In genomic region chr22:17845340-17845739, GRCh38 we compare ENCODE assay signal across 21 cellular contexts.
DNase-seq lines count a peak whose midpoint lies in the region; ATAC-seq, FAIRE-seq and TF ChIP-seq lines count a peak whose summit lies in the region.
"Had no signal": no experiment of that assay in that cellular context is flagged by ENCODE, and none has a peak within 500 bp of the region (broad histone marks: within the 10 kb centered on the region; RNA-seq: fewer than 3 reads in every experiment).

No MANE protein-coding gene starts in this region.

- TF ChIP-seq CTCF in left ventricle myocardium inferior (IDR thresholded peaks at IDR 0.05; ENCODE audit: borderline replicate concordance): no peak
- TF ChIP-seq CTCF in psoas muscle (IDR thresholded peaks at IDR 0.05): no peak

- no peak for FAIRE-seq in RCC 7860 (lab: Jason Lieb, UNC)
- FAIRE-seq: colon, G401.6, GM19239, HepG2 had no signal

- H3K27ac ChIP-seq in left ventricle myocardium inferior (replicated peaks) (peak overlapping the region; percentile 78), psoas muscle (peak overlapping the region; percentile 83), urinary bladder (ENCODE audit: low read depth) (peak overlapping the region; percentile 3)

- WGBS in psoas muscle, 3 donors: 66 to 77% (median 73%) methylated on average over 7 of the region's 7 CpGs
- WGBS in urinary bladder: 72% methylated on average over 7 of the region's 7 CpGs

- DNase-seq in left ventricle myocardium inferior (no peak), Right ventricle myocardium superior (no peak), psoas muscle (no peak), RCC 7860 (ENCODE audit: low spot score) (no peak)
- DNase-seq: activated CD4-positive, alpha-beta T cell treated with anti-CD3 and anti-CD28 coated beads for 48 hours; CD8-positive, alpha-beta memory T cell; MV-4-11; NCI-H446 treated with DMSO at 0.1 percent for 48 hours; stimulated activated CD4-positive, alpha-beta T cell treated with anti-CD3 and anti-CD28 coated beads, Interleukin-4, amount 100 ng/mL, for 4 hours; stimulated activated naive CD4-positive, alpha-beta T cell; T-helper 2 cell had no signal

- H3K36me3 ChIP-seq in left ventricle myocardium inferior (peaks cover 15% of the 10 kb centered on the region), psoas muscle (ENCODE audit: insufficient read depth in 1 of 2, low read depth in 1 of 2) (peaks cover 0 to 14% of the 10 kb centered on the region in 2 donors), urinary bladder (ENCODE audit: insufficient read depth) (no peaks in the 10 kb centered on the region)

- ATAC-seq in Right ventricle myocardium superior (ENCODE audit: poor library complexity): no peak
- peak; percentile 79 for ATAC-seq in esophagus mucosa
- ATAC-seq in psoas muscle: peak in 1 of 4 donors; percentile 17
- no peak for ATAC-seq in HG03280 (IDR thresholded peaks at IDR 0.05; ENCODE audit: unreplicated experiment)
- ATAC-seq in HG03159 (IDR thresholded peaks at IDR 0.05; ENCODE audit: unreplicated experiment): no peak
- ATAC-seq: HepG2, Panc1 had no signal

- H3K4me3 ChIP-seq in left ventricle myocardium inferior (no peak overlapping the region), psoas muscle (no peak overlapping the region), urinary bladder (ENCODE audit: low read depth, low read length) (no peak overlapping the region)
- H3K4me3 ChIP-seq: adrenal gland had no signal

- intact Hi-C loops in left ventricle myocardium inferior (cut with micrococcal nuclease): no loop called here
- intact Hi-C loops in Right ventricle myocardium superior (cut with DNase I): no loop called here
- intact Hi-C loops in psoas muscle (cut with DNase I): no loop called here

- H3K4me1 ChIP-seq in left ventricle myocardium inferior: peaks cover 76% of the 10 kb centered on the region
- H3K4me1 ChIP-seq in psoas muscle: peaks cover 33% of the 10 kb centered on the region
- no peaks in the 10 kb centered on the region for H3K4me1 ChIP-seq in urinary bladder (ENCODE audit: insufficient read depth)

- H3K9me3 ChIP-seq in left ventricle myocardium inferior (replicated peaks) (no peaks in the 10 kb centered on the region), psoas muscle (no peaks in the 10 kb centered on the region)
- H3K9me3 ChIP-seq: adrenal gland had no signal

- H3K27me3 ChIP-seq in left ventricle myocardium inferior (ENCODE audit: low read depth) (no peaks in the 10 kb centered on the region), psoas muscle (ENCODE audit: insufficient read depth in 3 of 3, low read length in 2 of 3) (no peaks in the 10 kb centered on the region)
- H3K27me3 ChIP-seq: adrenal gland had no signal

Comparison
In these comparisons a context has a peak if more than half of its experiments do, and no peak if none do; other contexts are left out.
1. H3K27ac ChIP-seq: peak in every context shown above with its lines; median percentile 83 in psoas muscle; 78 in left ventricle myocardium inferior; 3 in urinary bladder.